In genomic region chr20:1062334-1063015, GRCh38 we compare ENCODE assay signal across 1 cellular context.
TF ChIP-seq lines count a peak whose summit lies in the region.

No MANE protein-coding gene starts in this region.

TF ChIP-seq in GM23338, 12 proteins besides CTCF, POLR2A, EP300 and RAD21 (continued from another document):
- TF ChIP-seq ZNF462 (CRISPR knock-in tag; IDR thresholded peaks at IDR 0.05) = no peak
- no peak for TF ChIP-seq EZH2phosphoT487 (IDR thresholded peaks at IDR 0.05; ENCODE audit: unreplicated experiment)
- no peak for TF ChIP-seq EZH2 (IDR thresholded peaks at IDR 0.05; ENCODE audit: low read depth, unreplicated experiment)
- TF ChIP-seq JUNB (IDR thresholded peaks at IDR 0.05; ENCODE audit: unreplicated experiment) = no peak
- TF ChIP-seq ETS1 (IDR thresholded peaks at IDR 0.05) = no peak
- no peak for TF ChIP-seq POLR2AphosphoS5 (IDR thresholded peaks at IDR 0.05; ENCODE audit: low read depth)
- no peak for TF ChIP-seq STAT1 (IDR thresholded peaks at IDR 0.05; ENCODE audit: unreplicated experiment)
- TF ChIP-seq CREB1 (CRISPR knock-in tag; IDR thresholded peaks at IDR 0.05; ENCODE audit: low read depth) = no peak
- no peak for TF ChIP-seq REST (IDR thresholded peaks at IDR 0.05; ENCODE audit: unreplicated experiment)
- TF ChIP-seq NANOG (IDR thresholded peaks at IDR 0.05; ENCODE audit: borderline replicate concordance) = no peak
- no peak for TF ChIP-seq ZNF114 (CRISPR knock-in tag; IDR thresholded peaks at IDR 0.05)
